In the genomic region with DNA sequence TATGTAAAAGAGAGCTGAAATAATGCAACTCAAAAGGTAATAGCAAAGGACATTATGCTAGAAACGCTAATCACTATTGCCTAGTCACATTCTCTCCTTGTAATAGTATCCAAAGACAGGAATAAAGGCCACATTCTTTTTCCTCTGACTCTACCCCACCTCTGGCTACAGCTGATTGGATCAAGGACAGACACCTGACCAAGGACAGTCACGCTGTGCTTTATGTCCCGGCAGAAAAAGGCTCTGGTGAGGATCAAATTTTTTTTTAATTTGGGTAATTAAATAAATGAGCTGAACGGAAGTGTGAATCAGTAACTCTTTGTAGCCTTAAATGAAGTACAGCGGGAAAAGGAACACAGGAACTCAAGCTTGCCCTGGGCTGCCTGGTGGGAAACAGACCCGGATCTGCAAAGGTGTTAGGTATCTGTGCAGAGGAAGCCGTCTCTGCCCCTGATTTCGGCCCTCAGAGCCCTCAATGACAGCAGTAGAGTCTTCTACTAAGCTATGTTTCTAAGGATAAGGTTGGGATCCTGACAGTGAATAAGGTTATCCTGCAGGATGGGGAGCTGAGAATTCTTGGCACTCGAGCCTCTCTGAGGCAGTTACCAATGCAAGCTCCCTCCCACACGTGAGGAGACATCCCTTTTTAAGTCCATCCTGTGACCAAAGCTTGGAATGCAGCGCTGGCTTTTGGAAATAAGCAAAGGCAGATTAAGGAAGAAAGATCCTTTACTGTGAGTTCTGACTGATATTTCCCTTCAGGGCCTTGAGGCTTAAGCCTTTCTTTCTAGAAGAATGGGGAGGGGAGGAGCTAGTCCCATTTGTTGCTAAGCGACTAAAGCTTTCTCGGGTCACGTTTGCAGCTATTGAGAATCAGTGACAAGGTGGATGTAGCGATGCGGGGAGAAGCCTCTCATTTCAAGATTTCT, we compare ENCODE assay signal across 9 cellular contexts. TPM values are rescaled to one million over a fixed set of nuclear protein-coding genes. Genes with fewer than 3 reads are reported as not detected.
DNase-seq lines count a peak whose midpoint lies in the region; TF ChIP-seq lines count a peak whose summit lies in the region.
"Had no signal": no experiment of that assay in that cellular context is flagged by ENCODE, and none has a peak within 500 bp of the region (broad histone marks: within the 10 kb centered on the region; RNA-seq: fewer than 3 reads in every experiment).

No MANE protein-coding gene starts in this region.

- peaks cover 3% of the 10 kb centered on the region for H3K36me3 Mint-ChIP-seq in neural crest cell (ENCODE audit: low read depth)

- H3K4me3 Mint-ChIP-seq in neural crest cell = peak overlapping the region; percentile 77

- DNase-seq in NCI-H2227 treated with DMSO at 0.1 percent for 48 hours (lab: John Stamatoyannopoulos, UW) = peak; percentile 72
- peak; percentile 38 for DNase-seq in epithelial cell of esophagus (ENCODE audit: low read depth)
- peak; percentile 8 for DNase-seq in neural crest cell (ENCODE audit: low read depth, low spot score)
- DNase-seq in SIG-M5 treated with dmso at 0.1 percent for 504 hours (lab: John Stamatoyannopoulos, UW; ENCODE audit: unreplicated experiment) = no peak
- no peak for DNase-seq in NCI-H1092 (lab: John Stamatoyannopoulos, UW)
- no peak for DNase-seq in activated CD4-positive, CD25-positive, alpha-beta regulatory T cell treated with anti-CD3 and anti-CD28 coated beads, Interleukin-2, amount 50 U/mL, for 72 hours
- no peak for DNase-seq in GM13976 (ENCODE audit: low spot score)
- DNase-seq: cerebellar nuclear complex had no signal

- in situ Hi-C loops in GM13976 (cut with MboI; ENCODE audit: low sequenced_read_pairs, unreplicated experiment) = no loop called here

- no peak overlapping the region for H3K4me3 ChIP-seq in epithelial cell of esophagus (ENCODE audit: low read length)

- peak overlapping the region; percentile 88 for H3K27ac Mint-ChIP-seq in neural crest cell (ENCODE audit: unreplicated experiment)

- H3K27me3 Mint-ChIP-seq in neural crest cell (ENCODE audit: low read depth) = no peaks in the 10 kb centered on the region

- no peaks in the 10 kb centered on the region for H3K36me3 ChIP-seq in ES-I3 (ENCODE audit: insufficient read depth, low read length)

- H3K9ac ChIP-seq in ES-I3 (ENCODE audit: low read depth, low read length) = peak overlapping the region; percentile 78

- TF ChIP-seq CTCF in epithelial cell of esophagus (IDR thresholded peaks at IDR 0.05; ENCODE audit: insufficient read depth, low read depth, low read length, missing control alignments) (no peak), neural crest cell (conservative IDR thresholded peaks at IDR 0.05) (no peak), GM13976 (IDR thresholded peaks at IDR 0.05; ENCODE audit: borderline replicate concordance, control extremely low read depth, extremely low read depth, insufficient read depth, missing control alignments) (no peak)

- H3K4me1 ChIP-seq in ES-I3 (ENCODE audit: insufficient read depth, low read length) = peaks cover 6% of the 10 kb centered on the region; the same call in 1 of the 2 replicates

- peaks cover 2% of the 10 kb centered on the region for H3K9me3 Mint-ChIP-seq in neural crest cell

- H3K4me1 Mint-ChIP-seq in neural crest cell = peaks cover 30% of the 10 kb centered on the region

- H3K9me3 ChIP-seq in ES-I3 (ENCODE audit: control insufficient read depth, insufficient read depth, low read length) = 0 out of 2 replicates have a peak, but pooled peaks cover 7% of the 10 kb centered on the region

RNA-seq across cellular contexts. Expression of a gene that starts 37.8 kb away (rescaled TPM):
- total RNA-seq in neural crest cell = 7.3 and 7.6 TPM in 2 replicates

Comparison
In these comparisons a context has a peak if more than half of its experiments do, and no peak if none do; other contexts are left out.
1. DNase-seq: peak in NCI-H2227 treated with DMSO at 0.1 percent for 48 hours (single experiment), epithelial cell of esophagus (single experiment) and neural crest cell (single experiment); none in SIG-M5 treated with dmso at 0.1 percent for 504 hours (single experiment), NCI-H1092 (single experiment), activated CD4-positive, CD25-positive, alpha-beta regulatory T cell treated with anti-CD3 and anti-CD28 coated beads, Interleukin-2, amount 50 U/mL, for 72 hours (single experiment) and GM13976 (single experiment).